In genomic region chr4:101156619-101157310, GRCh38 we compare ENCODE assay signal across 11 cellular contexts.
DNase-seq lines count a peak whose midpoint lies in the region; ATAC-seq, FAIRE-seq and TF ChIP-seq lines count a peak whose summit lies in the region.
"Had no signal": no experiment of that assay in that cellular context is flagged by ENCODE, and none has a peak within 500 bp of the region (broad histone marks: within the 10 kb centered on the region; RNA-seq: fewer than 3 reads in every experiment).

No MANE protein-coding gene starts in this region.

- no peaks in the 10 kb centered on the region for H3K4me1 ChIP-seq in body of pancreas

- H3K4me1 Mint-ChIP-seq in activated naive CD8-positive, alpha-beta T cell (ENCODE audit: low read depth): peaks cover 46% of the 10 kb centered on the region
- peaks cover 38 to 50% of the 10 kb centered on the region in 2 donors for H3K4me1 Mint-ChIP-seq in natural killer cell treated with Interleukin-12 subunit alpha and Interleukin-12 subunit beta and Interleukin-15 and Interleukin-18, amount 100 ng/mL, for 72 hours (ENCODE audit: low read depth in 2 of 2)

- H3K27me3 Mint-ChIP-seq in activated naive CD8-positive, alpha-beta T cell: no peaks in the 10 kb centered on the region
- H3K27me3 Mint-ChIP-seq in natural killer cell treated with Interleukin-12 subunit alpha and Interleukin-12 subunit beta and Interleukin-15 and Interleukin-18, amount 100 ng/mL, for 72 hours: no peaks in the 10 kb centered on the region

- TF ChIP-seq CTCF in body of pancreas (IDR thresholded peaks at IDR 0.05): no peak

- peak overlapping the region; percentile 76 for H3K27ac Mint-ChIP-seq in activated naive CD8-positive, alpha-beta T cell
- H3K27ac Mint-ChIP-seq in natural killer cell treated with Interleukin-12 subunit alpha and Interleukin-12 subunit beta and Interleukin-15 and Interleukin-18, amount 100 ng/mL, for 72 hours: peak overlapping the region; percentile 79 to 84

- H3K9me3 ChIP-seq in body of pancreas: no peaks in the 10 kb centered on the region

- intact Hi-C loops in body of pancreas (cut with DNase I): no loop called here

- FAIRE-seq in GM12892 (lab: Jason Lieb, UNC): peak; percentile 83

- no peaks in the 10 kb centered on the region for H3K36me3 ChIP-seq in body of pancreas (replicated peaks in 1 of 2; ENCODE audit: insufficient read depth in 1 of 2, low read depth in 2 of 2)

- H3K9me3 Mint-ChIP-seq in activated naive CD8-positive, alpha-beta T cell (ENCODE audit: low read depth): no peaks in the 10 kb centered on the region
- H3K9me3 Mint-ChIP-seq in natural killer cell treated with Interleukin-12 subunit alpha and Interleukin-12 subunit beta and Interleukin-15 and Interleukin-18, amount 100 ng/mL, for 72 hours: no peaks in the 10 kb centered on the region

- no peak for TF ChIP-seq POLR2A in GM12892 (IDR thresholded peaks at IDR 0.05; ENCODE audit: low read depth, low read length)
- TF ChIP-seq POLR2A in body of pancreas (IDR thresholded peaks at IDR 0.05): no peak

- H3K27me3 ChIP-seq in body of pancreas: no peaks in the 10 kb centered on the region

- 81 to 82% methylated on average over 6 of the region's 6 CpGs for WGBS in body of pancreas, 2 donors

- no peak overlapping the region for H3K4me3 ChIP-seq in body of pancreas

- ATAC-seq in HG02678 (IDR thresholded peaks at IDR 0.05; ENCODE audit: unreplicated experiment) (peak; percentile 43), body of pancreas (no peak)
- no peak for ATAC-seq in natural killer cell treated with Interleukin-12 subunit alpha and Interleukin-12 subunit beta and Interleukin-15 and Interleukin-18, amount 100 ng/mL, for 72 hours

- DNase-seq in GM12892 (ENCODE audit: insufficient read length): no peak
- no peak for DNase-seq in natural killer cell treated with Interleukin-12 subunit alpha and Interleukin-12 subunit beta and Interleukin-15 and Interleukin-18, amount 100 ng/mL, for 72 hours (ENCODE audit: low spot score)
- DNase-seq in body of pancreas: no peak
- DNase-seq in epidermal melanocyte (ENCODE audit: insufficient read length, low spot score): no peak
- no peak for DNase-seq in GDM1 (lab: John Stamatoyannopoulos, UW)
- DNase-seq in NCI-H187 (lab: John Stamatoyannopoulos, UW): no peak
- DNase-seq: central memory CD4-positive, alpha-beta T cell; GOT3; occipital lobe had no signal

- H3K4me3 Mint-ChIP-seq in activated naive CD8-positive, alpha-beta T cell: peak overlapping the region; percentile 21
- peak overlapping the region; percentile 67 for H3K4me3 Mint-ChIP-seq in natural killer cell treated with Interleukin-12 subunit alpha and Interleukin-12 subunit beta and Interleukin-15 and Interleukin-18, amount 100 ng/mL, for 72 hours

- H3K27ac ChIP-seq in body of pancreas: no peak overlapping the region

- H3K36me3 Mint-ChIP-seq in activated naive CD8-positive, alpha-beta T cell: peaks cover 10% of the 10 kb centered on the region
- no peaks in the 10 kb centered on the region for H3K36me3 Mint-ChIP-seq in natural killer cell treated with Interleukin-12 subunit alpha and Interleukin-12 subunit beta and Interleukin-15 and Interleukin-18, amount 100 ng/mL, for 72 hours
